17 cellular contexts compared by ENCODE assay signal in the genomic region with DNA sequence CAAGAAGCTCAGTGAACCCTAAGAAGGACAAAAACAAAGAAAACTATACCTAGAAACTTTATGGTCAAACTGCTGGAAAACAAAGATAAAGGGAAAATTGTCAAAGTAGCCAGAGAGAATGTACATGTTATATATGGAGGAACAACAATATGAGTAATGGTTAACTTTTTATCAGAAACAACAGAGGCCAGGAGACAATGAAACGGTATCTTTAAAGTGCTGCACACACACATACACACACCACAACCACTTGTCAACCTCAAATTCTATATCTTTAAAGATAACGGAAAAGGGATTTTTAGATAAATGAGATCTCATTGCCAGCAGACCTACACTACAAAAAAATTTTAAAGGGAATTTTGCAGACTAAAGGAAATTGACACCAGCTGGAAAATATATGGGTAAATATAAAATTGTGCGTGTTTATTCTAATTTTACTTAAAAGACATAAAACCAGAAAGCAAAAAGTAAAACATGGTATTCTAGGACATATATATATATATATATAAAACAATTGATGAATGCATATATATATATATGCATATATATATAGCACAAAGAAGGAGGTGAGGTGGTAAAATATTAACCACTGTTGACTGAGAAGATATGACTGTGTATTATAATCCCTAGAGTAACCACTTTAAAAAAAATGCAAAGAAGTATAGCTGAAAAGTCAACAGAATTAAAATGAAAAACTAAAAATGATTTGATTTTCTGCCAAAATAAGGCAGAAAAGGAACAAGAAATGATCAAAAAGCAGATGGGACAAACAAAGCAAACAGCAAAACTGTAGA.
DNase-seq lines count a peak whose midpoint lies in the region; ATAC-seq and TF ChIP-seq lines count a peak whose summit lies in the region.
"Had no signal": no experiment of that assay in that cellular context is flagged by ENCODE, and none has a peak within 500 bp of the region (broad histone marks: within the 10 kb centered on the region; RNA-seq: fewer than 3 reads in every experiment).

No MANE protein-coding gene starts in this region.

- DNase-seq in natural killer cell (no peak), PC-3 (no peak), osteocyte (ENCODE audit: extremely low spot score, unreplicated experiment) (no peak), NCI-H2196 (lab: John Stamatoyannopoulos, UW; ENCODE audit: unreplicated experiment) (no peak), mucosa of gallbladder (ENCODE audit: low spot score) (no peak)
- no peak for DNase-seq in natural killer cell treated with Interleukin-12 subunit alpha and Interleukin-12 subunit beta and Interleukin-15 and Interleukin-18, amount 100 ng/mL, for 72 hours (ENCODE audit: low spot score)
- DNase-seq: 8988T; CD8-positive, alpha-beta T cell; GDM1; H7; NCI-H1048; NCI-H146; NCI-H2081; NCI-H2227 treated with DMSO at 0.1 percent for 48 hours had no signal

- POLR2A ChIA-PET in PC-3 (lab: Charles Lee; ENCODE audit: unreplicated experiment): interaction anchor here (0.6 kb wide), 1 partner anchor 154 kb away, joined by 3 read pairs; no protein-coding TSS in a partner anchor

- H3K79me2 ChIP-seq in KMS-11 (ENCODE audit: insufficient read depth, low read depth) (no peaks in the 10 kb centered on the region), PC-3 (ENCODE audit: low read length) (no peaks in the 10 kb centered on the region)

- peaks cover 33 to 44% of the 10 kb centered on the region in 2 donors for H3K4me1 Mint-ChIP-seq in natural killer cell
- H3K4me1 Mint-ChIP-seq in natural killer cell treated with Interleukin-12 subunit alpha and Interleukin-12 subunit beta and Interleukin-15 and Interleukin-18, amount 100 ng/mL, for 72 hours (ENCODE audit: low read depth in 2 of 2): peaks cover 27 to 41% of the 10 kb centered on the region in 2 donors
- H3K4me1 Mint-ChIP-seq in osteocyte (ENCODE audit: unreplicated experiment): peaks cover 76% of the 10 kb centered on the region

- BruUV-seq in PC-3 (replicated peaks; lab: Mats Ljungman, UMichigan): no TSS peak

- no peaks in the 10 kb centered on the region for H3K9me2 ChIP-seq in PC-3 (replicated peaks; ENCODE audit: low read length)

- no peak overlapping the region for H2AFZ ChIP-seq in KMS-11 (ENCODE audit: low read depth)
- no peak overlapping the region for H2AFZ ChIP-seq in PC-3 (ENCODE audit: low read length)

- CTCF ChIA-PET in PC-3 (lab: Charles Lee): interaction anchor here (0.5 to 1.6 kb wide), 4 partner anchors 266 to 414 kb away, joined by 3 to 12 read pairs (median 4); no protein-coding TSS in a partner anchor

- ATAC-seq in natural killer cell (peak in 1 of 3 donors; percentile 51), PC-3 (peak; percentile 28; the same call in 1 of the 2 replicates), GM18858 (IDR thresholded peaks at IDR 0.05; ENCODE audit: unreplicated experiment) (no peak)
- no peak for ATAC-seq in natural killer cell treated with Interleukin-12 subunit alpha and Interleukin-12 subunit beta and Interleukin-15 and Interleukin-18, amount 100 ng/mL, for 72 hours
- ATAC-seq: CD8-positive, alpha-beta T cell had no signal

- H3K27ac ChIP-seq in KMS-11: peak overlapping the region; percentile 82
- peak overlapping the region; percentile 71 for H3K27ac ChIP-seq in PC-3 (ENCODE audit: low read length)
- H3K27ac ChIP-seq: BLaER1 had no signal

- TF ChIP-seq CTCF in natural killer cell (IDR thresholded peaks at IDR 0.05) (no peak), KMS-11 (conservative IDR thresholded peaks at IDR 0.05; ENCODE audit: low read depth, low read length) (no peak), PC-3 (conservative IDR thresholded peaks at IDR 0.05; ENCODE audit: low read depth, low read length) (no peak), osteocyte (IDR thresholded peaks at IDR 0.05) (no peak)

- H3K4me3 Mint-ChIP-seq in natural killer cell (peak overlapping the region; percentile 29), osteocyte (ENCODE audit: unreplicated experiment) (no peak overlapping the region)
- no peak overlapping the region for H3K4me3 Mint-ChIP-seq in natural killer cell treated with Interleukin-12 subunit alpha and Interleukin-12 subunit beta and Interleukin-15 and Interleukin-18, amount 100 ng/mL, for 72 hours
- H3K4me3 Mint-ChIP-seq: CD8-positive, alpha-beta T cell had no signal

- H3K4me1 ChIP-seq in KMS-11 (ENCODE audit: low read depth, poor library complexity, severe bottlenecking) (peaks cover 92% of the 10 kb centered on the region), PC-3 (ENCODE audit: insufficient read depth, low read length) (peaks cover 21% of the 10 kb centered on the region)
- H3K4me1 ChIP-seq: BLaER1 had no signal

- H3K9me3 ChIP-seq in PC-3 (ENCODE audit: low read length): no peaks in the 10 kb centered on the region

- no peak overlapping the region for H3K27ac Mint-ChIP-seq in natural killer cell
- no peak overlapping the region for H3K27ac Mint-ChIP-seq in natural killer cell treated with Interleukin-12 subunit alpha and Interleukin-12 subunit beta and Interleukin-15 and Interleukin-18, amount 100 ng/mL, for 72 hours
- peak overlapping the region; percentile 42 for H3K27ac Mint-ChIP-seq in osteocyte (ENCODE audit: unreplicated experiment)
- H3K27ac Mint-ChIP-seq: CD8-positive, alpha-beta T cell had no signal

- peak overlapping the region; percentile 67 for H3K4me2 ChIP-seq in KMS-11
- no peak overlapping the region for H3K4me2 ChIP-seq in PC-3 (ENCODE audit: low read length)
- H3K4me2 ChIP-seq: BLaER1 had no signal

- no peak overlapping the region for H3K4me3 ChIP-seq in KMS-11 (IDR thresholded peaks at IDR 0.05; ENCODE audit: insufficient read depth, low read depth, low read length)
- no peak overlapping the region for H3K4me3 ChIP-seq in PC-3 (ENCODE audit: low read length)
- H3K4me3 ChIP-seq: BLaER1 had no signal

- H3K27me3 ChIP-seq in KMS-11 (ENCODE audit: insufficient read depth, low read depth) (no peaks in the 10 kb centered on the region), PC-3 (ENCODE audit: low read length) (no peaks in the 10 kb centered on the region)
- H3K27me3 ChIP-seq: BLaER1 had no signal

- H3F3A ChIP-seq in PC-3 (ENCODE audit: low read length, unreplicated experiment): no peaks in the 10 kb centered on the region

- intact Hi-C loops in natural killer cell (cut with micrococcal nuclease) (no loop called here), PC-3 (cut with micrococcal nuclease) (no loop called here)

- peak overlapping the region; percentile 10; the same call in 1 of the 2 replicates for H3K9ac ChIP-seq in KMS-11
- peak overlapping the region; percentile 40 for H3K9ac ChIP-seq in PC-3 (ENCODE audit: low read length)
- H3K9ac ChIP-seq: BLaER1 had no signal

- H3K9me3 Mint-ChIP-seq in natural killer cell (no peaks in the 10 kb centered on the region), osteocyte (ENCODE audit: unreplicated experiment) (peaks cover 14% of the 10 kb centered on the region)
- peaks cover 5% of the 10 kb centered on the region for H3K9me3 Mint-ChIP-seq in natural killer cell treated with Interleukin-12 subunit alpha and Interleukin-12 subunit beta and Interleukin-15 and Interleukin-18, amount 100 ng/mL, for 72 hours

- H3K36me3 Mint-ChIP-seq in natural killer cell (peaks cover 8% of the 10 kb centered on the region), osteocyte (ENCODE audit: unreplicated experiment) (peaks cover 15% of the 10 kb centered on the region)
- no peaks in the 10 kb centered on the region for H3K36me3 Mint-ChIP-seq in natural killer cell treated with Interleukin-12 subunit alpha and Interleukin-12 subunit beta and Interleukin-15 and Interleukin-18, amount 100 ng/mL, for 72 hours

- H3K27me3 Mint-ChIP-seq in natural killer cell (ENCODE audit: low read depth in 2 of 2): no peaks in the 10 kb centered on the region
- H3K27me3 Mint-ChIP-seq in natural killer cell treated with Interleukin-12 subunit alpha and Interleukin-12 subunit beta and Interleukin-15 and Interleukin-18, amount 100 ng/mL, for 72 hours: no peaks in the 10 kb centered on the region
- no peaks in the 10 kb centered on the region for H3K27me3 Mint-ChIP-seq in osteocyte (ENCODE audit: unreplicated experiment)

- H3K36me3 ChIP-seq in KMS-11 (ENCODE audit: insufficient read depth) (no peaks in the 10 kb centered on the region), PC-3 (ENCODE audit: low read depth, low read length) (no peaks in the 10 kb centered on the region)

- H4K20me1 ChIP-seq in KMS-11 (ENCODE audit: insufficient read depth): no peaks in the 10 kb centered on the region
- no peaks in the 10 kb centered on the region for H4K20me1 ChIP-seq in PC-3 (ENCODE audit: low read length)
- H4K20me1 ChIP-seq: BLaER1 had no signal
